ENCODE assay signal across 23 cellular contexts in genomic region chr16:3143598-3144330, GRCh38. TPM values are rescaled to one million over a fixed set of nuclear protein-coding genes. Genes with fewer than 3 reads are reported as not detected.
DNase-seq lines count a peak whose midpoint lies in the region; ATAC-seq and TF ChIP-seq lines count a peak whose summit lies in the region.
"Had no signal": no experiment of that assay in that cellular context is flagged by ENCODE, and none has a peak within 500 bp of the region (broad histone marks: within the 10 kb centered on the region; RNA-seq: fewer than 3 reads in every experiment).

No MANE protein-coding gene starts in this region.

- no peaks in the 10 kb centered on the region for H3K27me3 ChIP-seq in mucosa of rectum (ENCODE audit: control insufficient read depth in 2 of 2, insufficient read depth in 2 of 2, low read length in 2 of 2)
- H3K27me3 ChIP-seq: upper lobe of left lung had no signal

- DNase-seq in Right ventricle myocardium inferior (ENCODE audit: missing footprints) (no peak), cardiac septum (ENCODE audit: low spot score) (no peak), Right ventricle myocardium superior (peak; percentile 74), type B pancreatic cell (ENCODE audit: extremely low spot score, unreplicated experiment) (no peak), NCI-H2107 (lab: John Stamatoyannopoulos, UW) (no peak)
- DNase-seq: activated CD4-positive, CD25-positive, alpha-beta regulatory T cell treated with anti-CD3 and anti-CD28 coated beads, Interleukin-2, amount 50 U/mL, for 72 hours; activated CD8-positive, alpha-beta memory T cell treated with anti-CD3 and anti-CD28 coated beads, Interleukin-2, amount 10 ng/mL, durations not matched to agents 7 days and 5 days; activated effector memory CD4-positive, alpha-beta T cell treated with Interleukin-2 at 50 U/mL for 16 hours; amniotic stem cell; CD4-positive, alpha-beta T cell; foreskin fibroblast; NCI-H1436; NCI-H226; stimulated activated naive CD4-positive, alpha-beta T cell treated with Interleukin-2 at 50 U/mL for 16 hours had no signal

- H3K9ac ChIP-seq in mucosa of rectum (ENCODE audit: low read depth in 1 of 2, low read length in 2 of 2), result peak overlapping the region in 1 of 2 donors; percentile 40

- peak overlapping the region; percentile 23 to 56 for H3K27ac ChIP-seq in mucosa of rectum (ENCODE audit: low read depth in 2 of 2, low read length in 2 of 2)
- H3K27ac ChIP-seq: SJCRH30, upper lobe of left lung had no signal

- TF ChIP-seq CTCF in type B pancreatic cell (conservative IDR thresholded peaks at IDR 0.05), result no peak

- H3K27ac Mint-ChIP-seq in type B pancreatic cell, result no peak overlapping the region
- H3K27ac Mint-ChIP-seq: activated CD8-positive, alpha-beta memory T cell treated with anti-CD3 and anti-CD28 coated beads, Interleukin-2, amount 10 ng/mL, durations not matched to agents 7 days and 5 days; CD4-positive, alpha-beta T cell had no signal

- H3K36me3 ChIP-seq in mucosa of rectum (ENCODE audit: control insufficient read depth in 2 of 2, insufficient read depth in 2 of 2, low read length in 2 of 2), result peaks cover 12 to 23% of the 10 kb centered on the region in 2 donors
- H3K36me3 ChIP-seq: SJCRH30 had no signal

- H3K4me1 Mint-ChIP-seq in type B pancreatic cell (ENCODE audit: unreplicated experiment), result no peaks in the 10 kb centered on the region

- no peaks in the 10 kb centered on the region for H3K9me3 Mint-ChIP-seq in type B pancreatic cell
- H3K9me3 Mint-ChIP-seq: CD4-positive, alpha-beta T cell had no signal

- no peaks in the 10 kb centered on the region for H3K27me3 Mint-ChIP-seq in type B pancreatic cell
- H3K27me3 Mint-ChIP-seq: activated CD8-positive, alpha-beta memory T cell treated with anti-CD3 and anti-CD28 coated beads, Interleukin-2, amount 10 ng/mL, durations not matched to agents 7 days and 5 days; CD4-positive, alpha-beta T cell had no signal

- H3K9me3 ChIP-seq in mucosa of rectum (ENCODE audit: control insufficient read depth in 2 of 2, low read length in 2 of 2), result no peaks in the 10 kb centered on the region
- H3K9me3 ChIP-seq: SJCRH30, upper lobe of left lung had no signal

- peaks cover 6% of the 10 kb centered on the region for H3K36me3 Mint-ChIP-seq in type B pancreatic cell

- peak; percentile 85 for ATAC-seq in Right ventricle myocardium inferior
- peak; percentile 87 for ATAC-seq in Right ventricle myocardium superior (ENCODE audit: poor library complexity)
- ATAC-seq in HG02571 (IDR thresholded peaks at IDR 0.05; ENCODE audit: unreplicated experiment), result no peak
- ATAC-seq in HG03439 (IDR thresholded peaks at IDR 0.05; ENCODE audit: unreplicated experiment), result no peak
- ATAC-seq: activated CD8-positive, alpha-beta memory T cell treated with anti-CD3 and anti-CD28 coated beads, Interleukin-2, amount 10 ng/mL, durations not matched to agents 7 days and 5 days; HCT116 had no signal

- peaks cover 12 to 13% of the 10 kb centered on the region in 2 donors for H3K4me1 ChIP-seq in mucosa of rectum (ENCODE audit: control insufficient read depth in 2 of 2, insufficient read depth in 2 of 2, low read length in 2 of 2)
- H3K4me1 ChIP-seq: upper lobe of left lung had no signal

- H3K4me3 ChIP-seq in mucosa of rectum (ENCODE audit: low read length in 2 of 2), result peak overlapping the region in 1 of 2 donors; percentile 22
- H3K4me3 ChIP-seq: SJCRH30, upper lobe of left lung had no signal

- intact Hi-C loops in Right ventricle myocardium inferior (cut with DNase I) (no loop called here), cardiac septum (cut with DNase I) (no loop called here), Right ventricle myocardium superior (cut with DNase I) (no loop called here)

- H3K4me3 Mint-ChIP-seq in type B pancreatic cell, result no peak overlapping the region
- H3K4me3 Mint-ChIP-seq: activated CD8-positive, alpha-beta memory T cell treated with anti-CD3 and anti-CD28 coated beads, Interleukin-2, amount 10 ng/mL, durations not matched to agents 7 days and 5 days; CD4-positive, alpha-beta T cell had no signal

RNA-seq across cellular contexts. Expression of gene ZNF213, which starts 8.9 kb away (rescaled TPM):
- total RNA-seq in Right ventricle myocardium inferior, result 6.2 TPM
- total RNA-seq in cardiac septum, result 7.5 TPM
- total RNA-seq in Right ventricle myocardium superior, result 6.1 TPM
- total RNA-seq in type B pancreatic cell (ENCODE audit: low replicate concordance), result 11.6 and 13.3 TPM in 2 replicates

RNA-seq across cellular contexts. Expression of gene ZNF205, which starts 31.4 kb away (rescaled TPM):
- total RNA-seq in Right ventricle myocardium inferior, result 7.4 TPM
- 6.5 TPM for total RNA-seq in cardiac septum
- 6.9 TPM for total RNA-seq in Right ventricle myocardium superior
- total RNA-seq in type B pancreatic cell (ENCODE audit: low replicate concordance), result 15.0 and 18.2 TPM in 2 replicates
- total RNA-seq: activated CD8-positive, alpha-beta memory T cell treated with anti-CD3 and anti-CD28 coated beads, Interleukin-2, amount 10 ng/mL, durations not matched to agents 7 days and 5 days; CD4-positive, alpha-beta T cell had no signal

RNA-seq across cellular contexts. Expression of gene OR1F1, which starts 44.2 kb away (rescaled TPM):
- not detected for total RNA-seq in Right ventricle myocardium inferior
- not detected for total RNA-seq in cardiac septum
- not detected for total RNA-seq in Right ventricle myocardium superior
- total RNA-seq in type B pancreatic cell (ENCODE audit: low replicate concordance), result 0.34 TPM in 1 of 2 replicates, not detected in the other
- total RNA-seq: activated CD8-positive, alpha-beta memory T cell treated with anti-CD3 and anti-CD28 coated beads, Interleukin-2, amount 10 ng/mL, durations not matched to agents 7 days and 5 days; CD4-positive, alpha-beta T cell; LHCN-M2; lower leg skin; upper lobe of left lung had no signal

RNA-seq across cellular contexts. Expression of gene ZSCAN10, which starts 44.7 kb away (rescaled TPM):
- not detected for total RNA-seq in Right ventricle myocardium inferior
- not detected for total RNA-seq in cardiac septum
- not detected for total RNA-seq in Right ventricle myocardium superior
- not detected in 2 replicates for total RNA-seq in type B pancreatic cell (ENCODE audit: low replicate concordance)
- total RNA-seq: chondrocyte, LHCN-M2, lower leg skin had no signal

Comparison
In these comparisons a context has a peak if more than half of its experiments do, and no peak if none do; other contexts are left out.
1. ATAC-seq: peak in Right ventricle myocardium inferior (single experiment) and Right ventricle myocardium superior (single experiment); none in HG02571 (single experiment) and HG03439 (single experiment).